Comparison of ENCODE assay signal across 1 cellular context in genomic region chr10:33746878-33747277, GRCh38.
TF ChIP-seq lines count a peak whose summit lies in the region.

No MANE protein-coding gene starts in this region.

TF ChIP-seq in IMR-90, 13 proteins besides CTCF, POLR2A, EP300 and RAD21:
- TF ChIP-seq CEBPB (IDR thresholded peaks at IDR 0.05; ENCODE audit: low read depth, low read length), result no peak
- TF ChIP-seq RCOR1 (IDR thresholded peaks at IDR 0.05; ENCODE audit: insufficient replicate concordance, low read length), result no peak
- no peak for TF ChIP-seq ELK1 (IDR thresholded peaks at IDR 0.05; ENCODE audit: borderline replicate concordance, low read depth, low read length)
- no peak for TF ChIP-seq MAZ (IDR thresholded peaks at IDR 0.05; ENCODE audit: borderline replicate concordance, low read depth, low read length)
- TF ChIP-seq MAFK (IDR thresholded peaks at IDR 0.05; ENCODE audit: low read depth, low read length), result no peak
- no peak for TF ChIP-seq RFX5 (IDR thresholded peaks at IDR 0.05; ENCODE audit: low read depth, low read length)
- no peak for TF ChIP-seq BHLHE40 (IDR thresholded peaks at IDR 0.05; ENCODE audit: low read depth, low read length)
- no peak for TF ChIP-seq SMC3 (IDR thresholded peaks at IDR 0.05; ENCODE audit: low read depth, low read length)
- no peak for TF ChIP-seq NFE2L2 (IDR thresholded peaks at IDR 0.05; ENCODE audit: low read depth, low read length)
- TF ChIP-seq MXI1 (IDR thresholded peaks at IDR 0.05; ENCODE audit: borderline replicate concordance, low read depth, low read length), result no peak
- TF ChIP-seq CHD1 (IDR thresholded peaks at IDR 0.05; ENCODE audit: low read depth, low read length), result no peak
TF ChIP-seq in IMR-90: peak in this region for 0.
